ENCODE assay signal across 1 cellular context in genomic region chr10:94016727-94017714, GRCh38.
TF ChIP-seq lines count a peak whose summit lies in the region.

No MANE protein-coding gene starts in this region.

TF ChIP-seq in SK-N-SH, 30 proteins besides CTCF, POLR2A, EP300 and RAD21 (continued from another document):
- TF ChIP-seq ZBTB33 (IDR thresholded peaks at IDR 0.05; ENCODE audit: borderline replicate concordance, low read depth) (no peak), TEAD4 (IDR thresholded peaks at IDR 0.05; ENCODE audit: borderline replicate concordance, insufficient read depth) (no peak), NFIC (IDR thresholded peaks at IDR 0.05; ENCODE audit: borderline replicate concordance) (no peak), CHD2 (IDR thresholded peaks at IDR 0.05; ENCODE audit: low read length, partially characterized antibody) (no peak)
